Comparison of ENCODE assay signal across 28 cellular contexts in the genomic region with DNA sequence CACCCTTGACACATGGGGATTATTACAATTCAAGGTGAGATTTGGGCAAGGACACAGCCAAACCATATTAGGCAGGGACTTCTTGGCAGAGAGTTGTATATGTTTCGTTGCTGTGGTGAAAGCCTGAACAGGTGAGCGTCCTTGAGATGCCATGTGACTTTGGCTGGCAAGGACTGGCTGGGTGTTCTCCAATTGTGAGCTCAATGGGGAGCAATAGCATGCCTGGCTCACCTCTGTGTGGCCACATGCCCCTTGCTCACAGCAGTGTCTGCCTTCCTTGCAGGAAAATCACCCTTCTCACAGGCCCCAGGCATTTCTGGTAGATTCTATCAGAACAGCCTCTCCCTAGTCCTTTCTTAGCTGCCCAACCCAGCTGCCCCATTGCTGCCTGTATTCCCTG.
DNase-seq lines count a peak whose midpoint lies in the region; ATAC-seq and TF ChIP-seq lines count a peak whose summit lies in the region.
"Had no signal": no experiment of that assay in that cellular context is flagged by ENCODE, and none has a peak within 500 bp of the region (broad histone marks: within the 10 kb centered on the region; RNA-seq: fewer than 3 reads in every experiment).

No MANE protein-coding gene starts in this region.

- H3K4me1 ChIP-seq in heart left ventricle: peaks cover 0 to 37% (median 15%) of the 10 kb centered on the region in 12 donors
- H3K4me1 ChIP-seq: adrenal gland, SJSA1 had no signal

- no peak for TF ChIP-seq POLR2A in heart left ventricle (IDR thresholded peaks at IDR 0.05)

- H3K36me3 ChIP-seq in heart left ventricle: peaks cover 0 to 59% (median 9%) of the 10 kb centered on the region in 9 donors
- H3K36me3 ChIP-seq: adrenal gland had no signal

- H3K9me3 ChIP-seq in heart left ventricle: no peaks in the 10 kb centered on the region
- H3K9me3 ChIP-seq: adrenal gland had no signal

- H3K36me3 Mint-ChIP-seq in osteocyte (ENCODE audit: unreplicated experiment): peaks cover 56% of the 10 kb centered on the region
- H3K36me3 Mint-ChIP-seq in immature natural killer cell: no peaks in the 10 kb centered on the region
- H3K36me3 Mint-ChIP-seq in activated CD4-positive, alpha-beta T cell treated with anti-CD3 and anti-CD28 coated beads, Interleukin-2, amount 10 ng/mL, durations not matched to agents 7 days and 5 days (ENCODE audit: low read depth): no peaks in the 10 kb centered on the region
- H3K36me3 Mint-ChIP-seq: activated naive CD4-positive, alpha-beta T cell treated with anti-CD3 and anti-CD28 coated beads, Interleukin-2, amount 10 ng/mL, durations not matched to agents 7 days and 5 days; CD4-positive, CD25-positive, alpha-beta regulatory T cell; stimulated activated naive B cell treated with anti-CD40 and anti-IgM and Interleukin-4, amounts not matched to agents 10 μg/mL and 1 μg/mL and 100 μg/mL, for 72 hours had no signal

- CTCF ChIA-PET in activated CD4-positive, alpha-beta T cell treated with anti-CD3 and anti-CD28 coated beads, Interleukin-2, amount 10 ng/mL, durations not matched to agents 7 days and 5 days (lab: Charles Lee): interaction anchor here (1.0 kb wide), 1 partner anchor 89 kb away, joined by 3 read pairs; no protein-coding TSS in a partner anchor

- WGBS in heart left ventricle, 4 donors: 57 to 85% (median 69%) methylated on average over 2 of the region's 2 CpGs

- no peak overlapping the region for H3K4me3 Mint-ChIP-seq in osteocyte (ENCODE audit: unreplicated experiment)
- no peak overlapping the region for H3K4me3 Mint-ChIP-seq in immature natural killer cell
- H3K4me3 Mint-ChIP-seq in activated CD4-positive, alpha-beta T cell treated with anti-CD3 and anti-CD28 coated beads, Interleukin-2, amount 10 ng/mL, durations not matched to agents 7 days and 5 days: no peak overlapping the region
- H3K4me3 Mint-ChIP-seq: activated CD4-positive, alpha-beta T cell treated with anti-CD3 and anti-CD28 coated beads for 36 hours; activated naive CD4-positive, alpha-beta T cell treated with anti-CD3 and anti-CD28 coated beads, Interleukin-2, amount 10 ng/mL, durations not matched to agents 7 days and 5 days; activated T-helper 17 cell treated with anti-CD3 and anti-CD28 coated beads, Interleukin-2, amount 50 U/mL, for 72 hours; CD4-positive, CD25-positive, alpha-beta regulatory T cell; mesothelial cell of epicardium; stimulated activated naive B cell treated with anti-CD40 and anti-IgM and Interleukin-4, amounts not matched to agents 10 μg/mL and 1 μg/mL and 100 μg/mL, for 72 hours had no signal

- H3K4me1 Mint-ChIP-seq in osteocyte (ENCODE audit: unreplicated experiment): peaks cover 25% of the 10 kb centered on the region
- no peaks in the 10 kb centered on the region for H3K4me1 Mint-ChIP-seq in immature natural killer cell
- H3K4me1 Mint-ChIP-seq in activated CD4-positive, alpha-beta T cell treated with anti-CD3 and anti-CD28 coated beads, Interleukin-2, amount 10 ng/mL, durations not matched to agents 7 days and 5 days: no peaks in the 10 kb centered on the region
- H3K4me1 Mint-ChIP-seq: activated CD4-positive, alpha-beta T cell treated with anti-CD3 and anti-CD28 coated beads for 36 hours; activated naive CD4-positive, alpha-beta T cell treated with anti-CD3 and anti-CD28 coated beads, Interleukin-2, amount 10 ng/mL, durations not matched to agents 7 days and 5 days; activated T-helper 17 cell treated with anti-CD3 and anti-CD28 coated beads, Interleukin-2, amount 50 U/mL, for 72 hours; CD4-positive, CD25-positive, alpha-beta regulatory T cell; naive thymus-derived CD4-positive, alpha-beta T cell; stimulated activated naive B cell treated with anti-CD40 and anti-IgM and Interleukin-4, amounts not matched to agents 10 μg/mL and 1 μg/mL and 100 μg/mL, for 72 hours had no signal

- POLR2A ChIA-PET in activated CD4-positive, alpha-beta T cell treated with anti-CD3 and anti-CD28 coated beads, Interleukin-2, amount 10 ng/mL, durations not matched to agents 7 days and 5 days (lab: Charles Lee): no interaction called here

- H3K27ac Mint-ChIP-seq in osteocyte (ENCODE audit: unreplicated experiment) (peak overlapping the region; percentile 85), immature natural killer cell (no peak overlapping the region)
- H3K27ac Mint-ChIP-seq in activated CD4-positive, alpha-beta T cell treated with anti-CD3 and anti-CD28 coated beads, Interleukin-2, amount 10 ng/mL, durations not matched to agents 7 days and 5 days: no peak overlapping the region
- H3K27ac Mint-ChIP-seq: activated CD4-positive, alpha-beta T cell treated with anti-CD3 and anti-CD28 coated beads for 36 hours; activated naive CD4-positive, alpha-beta T cell treated with anti-CD3 and anti-CD28 coated beads, Interleukin-2, amount 10 ng/mL, durations not matched to agents 7 days and 5 days; activated T-helper 17 cell treated with anti-CD3 and anti-CD28 coated beads, Interleukin-2, amount 50 U/mL, for 72 hours; CD4-positive, CD25-positive, alpha-beta regulatory T cell; mesothelial cell of epicardium; naive thymus-derived CD4-positive, alpha-beta T cell; stimulated activated naive B cell treated with anti-CD40 and anti-IgM and Interleukin-4, amounts not matched to agents 10 μg/mL and 1 μg/mL and 100 μg/mL, for 72 hours had no signal

- DNase-seq in Right ventricle myocardium inferior (ENCODE audit: missing footprints): no peak
- DNase-seq in cardiac septum (ENCODE audit: low spot score): no peak
- DNase-seq in heart left ventricle: peak in 4 of 5 donors; percentile 22 to 66 (median 34)
- DNase-seq in osteocyte (ENCODE audit: extremely low spot score, unreplicated experiment): no peak
- no peak for DNase-seq in immature natural killer cell
- DNase-seq in NCI-H748 (lab: John Stamatoyannopoulos, UW; ENCODE audit: unreplicated experiment): no peak
- no peak for DNase-seq in activated CD4-positive, alpha-beta T cell treated with anti-CD3 and anti-CD28 coated beads, Interleukin-2, amount 10 ng/mL, durations not matched to agents 7 days and 5 days
- DNase-seq: activated CD4-positive, alpha-beta T cell treated with anti-CD3 and anti-CD28 coated beads for 36 hours; activated naive CD4-positive, alpha-beta T cell treated with anti-CD3 and anti-CD28 coated beads, Interleukin-2, amount 10 ng/mL, durations not matched to agents 7 days and 5 days; adrenal gland; AML-193; Calu3; CD4-positive, CD25-positive, alpha-beta regulatory T cell; DMS79; GF-D8; H7; naive thymus-derived CD4-positive, alpha-beta T cell; NCI-H1417; NCI-H2081 treated with DMSO at 0.1 percent for 48 hours; NCI-H446; stimulated activated naive B cell treated with anti-CD40 and anti-IgM and Interleukin-4, amounts not matched to agents 10 μg/mL and 1 μg/mL and 100 μg/mL, for 72 hours; T-helper 9 cell had no signal

- TF ChIP-seq CTCF in heart left ventricle (IDR thresholded peaks at IDR 0.05) (no peak), osteocyte (IDR thresholded peaks at IDR 0.05) (no peak)

- H3K9me3 Mint-ChIP-seq in osteocyte (ENCODE audit: unreplicated experiment): no peaks in the 10 kb centered on the region
- H3K9me3 Mint-ChIP-seq in immature natural killer cell: peaks cover 0 to 2% (median 0%) of the 10 kb centered on the region in 6 donors
- H3K9me3 Mint-ChIP-seq in activated CD4-positive, alpha-beta T cell treated with anti-CD3 and anti-CD28 coated beads, Interleukin-2, amount 10 ng/mL, durations not matched to agents 7 days and 5 days: no peaks in the 10 kb centered on the region
- H3K9me3 Mint-ChIP-seq: activated naive CD4-positive, alpha-beta T cell treated with anti-CD3 and anti-CD28 coated beads, Interleukin-2, amount 10 ng/mL, durations not matched to agents 7 days and 5 days; activated T-helper 17 cell treated with anti-CD3 and anti-CD28 coated beads, Interleukin-2, amount 50 U/mL, for 72 hours; stimulated activated naive B cell treated with anti-CD40 and anti-IgM and Interleukin-4, amounts not matched to agents 10 μg/mL and 1 μg/mL and 100 μg/mL, for 72 hours had no signal

- peak overlapping the region in 11 of 12 donors; percentile 36 to 76 (median 67) for H3K27ac ChIP-seq in heart left ventricle
- H3K27ac ChIP-seq: adrenal gland, KMS-11, SJSA1 had no signal

- intact Hi-C loops in Right ventricle myocardium inferior (cut with DNase I) (loop anchor here (10.0 kb wide), 2 partner anchors 108 to 412 kb away; partner anchors contain the start of gene PARVA), cardiac septum (cut with DNase I) (no loop called here), heart left ventricle (cut with DNase I) (loop anchor here in 4 of 10 donors (10.0 kb wide), 3 partner anchors 48 to 158 kb away; no protein-coding TSS in a partner anchor)

- no peak overlapping the region for H3K4me3 ChIP-seq in heart left ventricle
- H3K4me3 ChIP-seq: adrenal gland, SJSA1, skin epidermis had no signal

- H3K27me3 Mint-ChIP-seq in osteocyte (ENCODE audit: unreplicated experiment) (no peaks in the 10 kb centered on the region), immature natural killer cell (ENCODE audit: low read depth in 3 of 3) (peaks cover 3 to 13% (median 12%) of the 10 kb centered on the region in 3 donors)
- no peaks in the 10 kb centered on the region for H3K27me3 Mint-ChIP-seq in activated CD4-positive, alpha-beta T cell treated with anti-CD3 and anti-CD28 coated beads, Interleukin-2, amount 10 ng/mL, durations not matched to agents 7 days and 5 days
- H3K27me3 Mint-ChIP-seq: stimulated activated naive B cell treated with anti-CD40 and anti-IgM and Interleukin-4, amounts not matched to agents 10 μg/mL and 1 μg/mL and 100 μg/mL, for 72 hours had no signal

- ATAC-seq in Right ventricle myocardium inferior: peak; percentile 77
- ATAC-seq in heart left ventricle: peak; percentile 37 to 82 (median 70)
- no peak for ATAC-seq in GM19395 (IDR thresholded peaks at IDR 0.05; ENCODE audit: unreplicated experiment)
- ATAC-seq: activated CD4-positive, alpha-beta T cell treated with anti-CD3 and anti-CD28 coated beads for 36 hours; activated T-helper 17 cell treated with anti-CD3 and anti-CD28 coated beads, Interleukin-2, amount 50 U/mL, for 72 hours; naive thymus-derived CD4-positive, alpha-beta T cell; stimulated activated naive B cell treated with anti-CD40 and anti-IgM and Interleukin-4, amounts not matched to agents 10 μg/mL and 1 μg/mL and 100 μg/mL, for 72 hours had no signal

- H3K27me3 ChIP-seq in heart left ventricle: no peaks in the 10 kb centered on the region
- H3K27me3 ChIP-seq: adrenal gland, SJSA1 had no signal

Comparison
In these comparisons a context has a peak if more than half of its experiments do, and no peak if none do; other contexts are left out.
1. DNase-seq: peak in heart left ventricle (4 of 5); none in Right ventricle myocardium inferior (single experiment), cardiac septum (single experiment), osteocyte (single experiment), immature natural killer cell (0 of 3), NCI-H748 (single experiment) and activated CD4-positive, alpha-beta T cell treated with anti-CD3 and anti-CD28 coated beads, Interleukin-2, amount 10 ng/mL, durations not matched to agents 7 days and 5 days (single experiment).